ENCODE assay signal across 8 cellular contexts in the genomic region with DNA sequence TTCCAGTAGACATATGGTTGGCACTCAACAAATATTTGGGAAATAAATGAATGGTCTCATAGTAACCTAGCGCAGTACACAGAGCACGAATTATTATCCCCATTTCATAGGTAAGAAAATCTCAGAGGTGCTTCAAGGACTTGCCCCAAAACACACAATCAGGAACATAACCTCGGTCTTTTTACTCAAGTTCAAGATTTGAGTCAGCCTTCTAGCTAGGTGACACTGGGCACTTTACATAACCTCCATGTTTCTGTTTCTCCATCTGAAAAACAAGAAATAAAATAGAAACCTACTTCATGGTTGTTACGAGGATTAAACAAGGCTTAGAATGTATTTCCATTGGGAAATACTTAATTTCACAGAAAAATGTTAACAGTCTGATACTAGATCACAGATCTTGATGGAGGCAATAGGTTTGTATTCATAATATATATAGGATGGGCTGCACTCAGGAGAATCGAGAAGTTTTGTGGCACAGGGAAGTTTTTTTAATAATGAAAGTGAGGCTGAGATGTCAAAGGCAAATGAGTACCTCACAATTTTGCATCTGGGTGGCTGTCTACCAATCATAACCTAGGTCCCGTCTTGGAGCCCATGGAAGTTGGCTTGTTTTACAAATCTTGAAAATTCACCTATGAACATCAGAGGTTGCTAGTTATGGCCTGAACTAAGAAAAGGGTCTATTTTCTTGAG.
A peak's percentile ranks its signal among the peaks of the same experiment; 100 is the strongest.
DNase-seq lines count a peak whose midpoint lies in the region; ATAC-seq and TF ChIP-seq lines count a peak whose summit lies in the region.

No MANE protein-coding gene starts in this region.

- peak overlapping the region; percentile 47; the same call in 1 of the 2 replicates for H3K27ac ChIP-seq in MM.1S (ENCODE audit: low read length)
- H3K27ac ChIP-seq in SJCRH30 = no peak overlapping the region

- no peak for TF ChIP-seq POLR2A in erythroblast (IDR thresholded peaks at IDR 0.05; ENCODE audit: low read length)

- H4K20me1 ChIP-seq in MM.1S (ENCODE audit: insufficient read depth, low read length) = no peaks in the 10 kb centered on the region

- peaks cover 13% of the 10 kb centered on the region for H3K9me3 Mint-ChIP-seq in mesothelial cell of epicardium

- no peaks in the 10 kb centered on the region for H3K36me3 Mint-ChIP-seq in mesothelial cell of epicardium

- H3K4me1 ChIP-seq in MM.1S (ENCODE audit: low read length) = peaks cover 7% of the 10 kb centered on the region; the same call in 1 of the 2 replicates
- H3K4me1 ChIP-seq in SJCRH30 = no peaks in the 10 kb centered on the region

- H3K4me3 Mint-ChIP-seq in mesothelial cell of epicardium = no peak overlapping the region

- H3K9ac ChIP-seq in MM.1S (ENCODE audit: low read length) = peak overlapping the region; percentile 40

- TF ChIP-seq CTCF in GM12864 (IDR thresholded peaks at IDR 0.05; ENCODE audit: low read depth, low read length, missing control alignments) (no peak), MM.1S (IDR thresholded peaks at IDR 0.05; ENCODE audit: low read length) (no peak), mesothelial cell of epicardium (IDR thresholded peaks at IDR 0.05; ENCODE audit: unreplicated experiment) (no peak)

- peak overlapping the region; percentile 28 for H3K27ac Mint-ChIP-seq in mesothelial cell of epicardium

- no peaks in the 10 kb centered on the region for H3K79me2 ChIP-seq in MM.1S (ENCODE audit: low read length)

- ATAC-seq in GM21717 (IDR thresholded peaks at IDR 0.05; ENCODE audit: unreplicated experiment) = peak; percentile 82

- no peaks in the 10 kb centered on the region for H3K36me3 ChIP-seq in MM.1S (replicated peaks; ENCODE audit: insufficient read depth, low read length)
- H3K36me3 ChIP-seq in SJCRH30 = no peaks in the 10 kb centered on the region

- peak overlapping the region; percentile 78 for H3K4me2 ChIP-seq in MM.1S (ENCODE audit: low read depth, low read length)

- H3K27me3 ChIP-seq in MM.1S (replicated peaks; ENCODE audit: insufficient read depth, low read length) (no peaks in the 10 kb centered on the region), SJCRH30 (no peaks in the 10 kb centered on the region)

- peak overlapping the region; percentile 72 for H2AFZ ChIP-seq in MM.1S (ENCODE audit: low read length)

- H3K4me3 ChIP-seq in GM12864 (ENCODE audit: low read depth, low read length) (peak overlapping the region; percentile 45), MM.1S (ENCODE audit: low read length) (peak overlapping the region; percentile 46), SJCRH30 (no peak overlapping the region)

- H3F3A ChIP-seq in MM.1S (ENCODE audit: insufficient read depth, low read length) = no peaks in the 10 kb centered on the region

- H3K9me3 ChIP-seq in MM.1S (replicated peaks; ENCODE audit: insufficient read depth, low read length) (no peaks in the 10 kb centered on the region), SJCRH30 (replicated peaks) (no peaks in the 10 kb centered on the region)

- no peaks in the 10 kb centered on the region for H3K9me2 ChIP-seq in MM.1S (replicated peaks; ENCODE audit: insufficient read depth, low read length)

- H3K4me1 Mint-ChIP-seq in mesothelial cell of epicardium = peaks cover 8% of the 10 kb centered on the region

- DNase-seq in GM12864 (ENCODE audit: low read depth) = peak; percentile 48
- DNase-seq in MM.1S = no peak
- no peak for DNase-seq in mesothelial cell of epicardium (ENCODE audit: low spot score in 2 of 2, unreplicated experiment in 2 of 2)
- DNase-seq in SJCRH30 = no peak
- no peak for DNase-seq in iPS-NIHi7 (ENCODE audit: extremely low spot score)
- DNase-seq in erythroblast (lab: John Stamatoyannopoulos, UW) = no peak
- no peak for DNase-seq in SHP77 (lab: John Stamatoyannopoulos, UW)

- H3K27me3 Mint-ChIP-seq in mesothelial cell of epicardium (ENCODE audit: low read depth) = no peaks in the 10 kb centered on the region
